ENCODE assay signal across 1 cellular context in genomic region chr10:73517166-73517888, GRCh38.
TF ChIP-seq lines count a peak whose summit lies in the region.

No MANE protein-coding gene starts in this region.

TF ChIP-seq in IMR-90, 13 proteins besides CTCF, POLR2A, EP300 and RAD21:
- TF ChIP-seq RCOR1 (IDR thresholded peaks at IDR 0.05; ENCODE audit: insufficient replicate concordance, low read length) (no peak), ELK1 (IDR thresholded peaks at IDR 0.05; ENCODE audit: borderline replicate concordance, low read depth, low read length) (no peak), USF2 (IDR thresholded peaks at IDR 0.05; ENCODE audit: low read depth, low read length) (no peak), RFX5 (IDR thresholded peaks at IDR 0.05; ENCODE audit: low read depth, low read length) (no peak), SMC3 (IDR thresholded peaks at IDR 0.05; ENCODE audit: low read depth, low read length) (no peak), MAFK (IDR thresholded peaks at IDR 0.05; ENCODE audit: low read depth, low read length) (no peak), MAZ (IDR thresholded peaks at IDR 0.05; ENCODE audit: borderline replicate concordance, low read depth, low read length) (no peak), CEBPB (IDR thresholded peaks at IDR 0.05; ENCODE audit: low read depth, low read length) (no peak), NFE2L2 (IDR thresholded peaks at IDR 0.05; ENCODE audit: low read depth, low read length) (no peak), CHD1 (IDR thresholded peaks at IDR 0.05; ENCODE audit: low read depth, low read length) (no peak), MXI1 (IDR thresholded peaks at IDR 0.05; ENCODE audit: borderline replicate concordance, low read depth, low read length) (no peak), BHLHE40 (IDR thresholded peaks at IDR 0.05; ENCODE audit: low read depth, low read length) (no peak), FOS (IDR thresholded peaks at IDR 0.05; ENCODE audit: low read depth, low read length) (no peak)
TF ChIP-seq in IMR-90: peak in this region for 0.
